10 cellular contexts compared by ENCODE assay signal in the genomic region with DNA sequence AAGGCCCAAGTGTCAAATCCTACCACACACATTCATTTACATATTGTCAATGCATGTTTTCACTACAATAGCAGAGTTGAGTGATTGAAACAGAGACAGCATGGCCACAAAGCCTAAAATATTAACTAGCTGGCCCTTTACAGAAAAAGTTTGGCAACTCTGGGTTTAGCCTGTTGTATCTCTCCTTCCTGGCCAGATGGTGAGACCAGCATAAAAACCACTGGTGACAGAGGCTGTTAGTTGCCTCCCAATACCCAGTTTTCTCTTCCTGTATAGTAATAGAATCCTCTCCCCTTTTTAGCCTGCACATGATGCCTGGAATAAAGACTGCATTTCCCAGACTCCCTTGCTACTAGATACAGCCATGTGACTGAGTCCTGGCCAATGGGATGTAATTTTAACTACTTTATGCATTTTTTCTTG.
DNase-seq lines count a peak whose midpoint lies in the region; ATAC-seq and TF ChIP-seq lines count a peak whose summit lies in the region.
"Had no signal": no experiment of that assay in that cellular context is flagged by ENCODE, and none has a peak within 500 bp of the region (broad histone marks: within the 10 kb centered on the region; RNA-seq: fewer than 3 reads in every experiment).

No MANE protein-coding gene starts in this region.

- H3K4me3 Mint-ChIP-seq in activated T-helper 1 cell treated with anti-CD3 and anti-CD28 coated beads, Interleukin-12 subunit alpha, Interleukin-12 subunit beta, Interleukin-2, Interleukin-4 antibody, amounts not matched to agents 30 ng/mL and 10 ng/mL and 1 ng/mL, durations not matched to agents 14 hours and 24 hours and 36 hours, result peak overlapping the region; percentile 1

- H3K9me3 ChIP-seq in Peyer's patch, result no peaks in the 10 kb centered on the region

- intact Hi-C loops in activated T-helper 1 cell treated with anti-CD3 and anti-CD28 coated beads, Interleukin-12 subunit alpha, Interleukin-12 subunit beta, Interleukin-2, Interleukin-4 antibody, amounts not matched to agents 30 ng/mL and 10 ng/mL and 1 ng/mL, durations not matched to agents 14 hours and 24 hours and 36 hours (cut with micrococcal nuclease), result no loop called here

- H3K9me3 Mint-ChIP-seq in activated T-helper 1 cell treated with anti-CD3 and anti-CD28 coated beads, Interleukin-12 subunit alpha, Interleukin-12 subunit beta, Interleukin-2, Interleukin-4 antibody, amounts not matched to agents 30 ng/mL and 10 ng/mL and 1 ng/mL, durations not matched to agents 14 hours and 24 hours and 36 hours, result peaks cover 12% of the 10 kb centered on the region

- peak overlapping the region; percentile 77 for H3K27ac Mint-ChIP-seq in activated T-helper 1 cell treated with anti-CD3 and anti-CD28 coated beads, Interleukin-12 subunit alpha, Interleukin-12 subunit beta, Interleukin-2, Interleukin-4 antibody, amounts not matched to agents 30 ng/mL and 10 ng/mL and 1 ng/mL, durations not matched to agents 14 hours and 24 hours and 36 hours

- no peaks in the 10 kb centered on the region for H3K27me3 ChIP-seq in Peyer's patch

- no peak overlapping the region for H3K4me3 ChIP-seq in Peyer's patch
- H3K4me3 ChIP-seq: skin epidermis had no signal

- H3K36me3 ChIP-seq in Peyer's patch, result no peaks in the 10 kb centered on the region

- no peak overlapping the region for H3K27ac ChIP-seq in Peyer's patch
- H3K27ac ChIP-seq: skin epidermis had no signal

- peaks cover 21% of the 10 kb centered on the region for H3K36me3 Mint-ChIP-seq in activated T-helper 1 cell treated with anti-CD3 and anti-CD28 coated beads, Interleukin-12 subunit alpha, Interleukin-12 subunit beta, Interleukin-2, Interleukin-4 antibody, amounts not matched to agents 30 ng/mL and 10 ng/mL and 1 ng/mL, durations not matched to agents 14 hours and 24 hours and 36 hours (ENCODE audit: low read depth)

- H3K4me1 Mint-ChIP-seq in activated T-helper 1 cell treated with anti-CD3 and anti-CD28 coated beads, Interleukin-12 subunit alpha, Interleukin-12 subunit beta, Interleukin-2, Interleukin-4 antibody, amounts not matched to agents 30 ng/mL and 10 ng/mL and 1 ng/mL, durations not matched to agents 14 hours and 24 hours and 36 hours (ENCODE audit: low read depth), result peaks cover 47% of the 10 kb centered on the region

- no peak for TF ChIP-seq CTCF in Peyer's patch (IDR thresholded peaks at IDR 0.05)

- no peak for DNase-seq in activated T-helper 1 cell treated with anti-CD3 and anti-CD28 coated beads, Interleukin-12 subunit alpha, Interleukin-12 subunit beta, Interleukin-2, Interleukin-4 antibody, amounts not matched to agents 30 ng/mL and 10 ng/mL and 1 ng/mL, durations not matched to agents 14 hours and 24 hours and 36 hours (ENCODE audit: low spot score)
- DNase-seq in Peyer's patch (no peak), DMS79 (lab: John Stamatoyannopoulos, UW) (no peak), ecto neural progenitor cell (ENCODE audit: low spot score) (no peak), NCI-H1930 (lab: John Stamatoyannopoulos, UW) (no peak)
- DNase-seq: RPMI8226 had no signal

- H3K27me3 Mint-ChIP-seq in activated T-helper 1 cell treated with anti-CD3 and anti-CD28 coated beads, Interleukin-12 subunit alpha, Interleukin-12 subunit beta, Interleukin-2, Interleukin-4 antibody, amounts not matched to agents 30 ng/mL and 10 ng/mL and 1 ng/mL, durations not matched to agents 14 hours and 24 hours and 36 hours (ENCODE audit: insufficient read depth), result no peaks in the 10 kb centered on the region

- peak; percentile 70 for ATAC-seq in GM19023 (IDR thresholded peaks at IDR 0.05; ENCODE audit: unreplicated experiment)
- peak; percentile 60 for ATAC-seq in GM21737 (IDR thresholded peaks at IDR 0.05; ENCODE audit: unreplicated experiment)
- ATAC-seq in HG03442 (IDR thresholded peaks at IDR 0.05; ENCODE audit: unreplicated experiment), result peak; percentile 58

- no peak for TF ChIP-seq POLR2A in Peyer's patch (IDR thresholded peaks at IDR 0.05)

- peaks cover 0 to 4% (median 2%) of the 10 kb centered on the region in 4 donors for H3K4me1 ChIP-seq in Peyer's patch
